In genomic region chr20:48025061-48025515, GRCh38 we compare ENCODE assay signal across 9 cellular contexts.
DNase-seq lines count a peak whose midpoint lies in the region; TF ChIP-seq lines count a peak whose summit lies in the region.
"Had no signal": no experiment of that assay in that cellular context is flagged by ENCODE, and none has a peak within 500 bp of the region (broad histone marks: within the 10 kb centered on the region; RNA-seq: fewer than 3 reads in every experiment).

No MANE protein-coding gene starts in this region.

- no peak for TF ChIP-seq POLR2A in erythroblast (IDR thresholded peaks at IDR 0.05; ENCODE audit: low read length)

- H3K27me3 Mint-ChIP-seq in chondrocyte (ENCODE audit: low read depth) = no peaks in the 10 kb centered on the region

- peaks cover 2% of the 10 kb centered on the region for H3K9me3 Mint-ChIP-seq in chondrocyte (ENCODE audit: low read depth)
- H3K9me3 Mint-ChIP-seq: activated T-helper 2 cell treated with anti-CD3 and anti-CD28 coated beads, Interferon-gamma antibody, Interleukin-2, Interleukin-4, amounts not matched to agents 10 μg/mL and 5 μg/mL and 100 μg/mL, durations not matched to agents 14 hours and 24 hours and 36 hours had no signal

- H3K4me3 Mint-ChIP-seq in chondrocyte (ENCODE audit: unreplicated experiment) = no peak overlapping the region

- H3K27ac Mint-ChIP-seq in chondrocyte (ENCODE audit: unreplicated experiment) = peak overlapping the region; percentile 66
- H3K27ac Mint-ChIP-seq: activated T-helper 2 cell treated with anti-CD3 and anti-CD28 coated beads, Interferon-gamma antibody, Interleukin-2, Interleukin-4, amounts not matched to agents 10 μg/mL and 5 μg/mL and 100 μg/mL, durations not matched to agents 14 hours and 24 hours and 36 hours had no signal

- POLR2A ChIA-PET in GM10248 (lab: Yijun Ruan, JAX) = no interaction called here

- CTCF ChIA-PET in GM10248 (lab: Yijun Ruan, JAX) = no interaction called here

- peak; percentile 94 for DNase-seq in AG20443 (ENCODE audit: low spot score)
- DNase-seq in NCI-H1092 (lab: John Stamatoyannopoulos, UW) = peak; percentile 78
- DNase-seq in chondrocyte (ENCODE audit: low spot score) = no peak
- DNase-seq in mucosa of gallbladder (ENCODE audit: low spot score) = peak; percentile 34
- no peak for DNase-seq in stimulated activated CD4-positive, alpha-beta T cell treated with anti-CD3 and anti-CD28 coated beads, Interleukin-4, amount 100 ng/mL, for 24 hours
- DNase-seq in GM10248 (ENCODE audit: extremely low spot score) = no peak
- DNase-seq in erythroblast (lab: John Stamatoyannopoulos, UW) = no peak
- no peak for DNase-seq in NCI-H2196 (lab: John Stamatoyannopoulos, UW; ENCODE audit: unreplicated experiment)

- peaks cover 11% of the 10 kb centered on the region for H3K4me1 Mint-ChIP-seq in chondrocyte (ENCODE audit: low read depth)

- no peaks in the 10 kb centered on the region for H3K36me3 Mint-ChIP-seq in chondrocyte (ENCODE audit: low read depth)

- TF ChIP-seq CTCF in chondrocyte (IDR thresholded peaks at IDR 0.05) (no peak), GM10248 (IDR thresholded peaks at IDR 0.05; ENCODE audit: control extremely low read depth, extremely low read depth, low read depth, missing control alignments) (no peak)

Comparison
In these comparisons a context has a peak if more than half of its experiments do, and no peak if none do; other contexts are left out.
1. DNase-seq: peak in AG20443 (single experiment), NCI-H1092 (single experiment) and mucosa of gallbladder (single experiment); none in chondrocyte (single experiment), stimulated activated CD4-positive, alpha-beta T cell treated with anti-CD3 and anti-CD28 coated beads, Interleukin-4, amount 100 ng/mL, for 24 hours (single experiment), GM10248 (single experiment), erythroblast (0 of 2) and NCI-H2196 (single experiment).